7 cellular contexts compared by ENCODE assay signal in the genomic region with DNA sequence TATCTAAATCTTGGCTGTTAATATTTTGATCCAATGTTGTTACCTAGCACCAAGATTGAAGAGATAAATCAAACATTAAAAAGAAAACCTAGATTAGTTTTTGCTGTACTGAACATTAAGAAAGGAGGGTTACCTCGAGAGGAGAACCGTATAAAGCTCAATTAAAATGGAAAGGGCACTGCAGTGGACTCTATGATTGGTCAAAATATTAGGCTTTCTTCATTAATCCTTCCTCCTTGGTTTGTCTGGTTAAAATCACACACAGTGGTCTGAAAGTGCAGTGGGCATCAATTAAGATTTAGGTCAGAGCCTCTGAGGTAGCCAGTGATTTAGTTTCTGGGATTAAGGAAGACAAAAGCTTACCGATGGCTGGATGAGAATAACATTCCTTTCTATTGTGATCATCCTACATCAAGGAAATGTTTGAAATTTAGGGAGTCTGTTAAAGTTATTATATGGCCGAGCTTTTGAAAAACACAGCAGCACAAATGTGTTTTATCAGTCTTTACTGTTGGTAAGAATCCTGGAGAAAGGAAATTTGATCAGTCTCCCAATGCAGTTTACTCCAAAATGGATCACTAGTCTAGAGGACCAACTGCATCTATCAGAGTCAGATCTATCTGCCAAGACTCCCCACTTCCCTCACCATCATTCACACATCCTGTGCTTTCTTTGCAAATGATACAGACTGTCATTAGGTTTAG.
DNase-seq lines count a peak whose midpoint lies in the region; ATAC-seq and TF ChIP-seq lines count a peak whose summit lies in the region.

No MANE protein-coding gene starts in this region.

- H3K27ac ChIP-seq in spleen = peak overlapping the region in 7 of 8 donors; percentile 39 to 90 (median 69)

- no peak for TF ChIP-seq POLR2A in spleen (IDR thresholded peaks at IDR 0.05)

- no peaks in the 10 kb centered on the region for H3K27me3 ChIP-seq in spleen (replicated peaks in 1 of 7)

- no peak for TF ChIP-seq CTCF in fibroblast of the aortic adventitia (IDR thresholded peaks at IDR 0.05; ENCODE audit: insufficient read depth, low read length)
- no peak for TF ChIP-seq CTCF in spleen (IDR thresholded peaks at IDR 0.05 in 8 of 11, conservative IDR thresholded peaks at IDR 0.05 in 3 of 11)

- peaks cover 33 to 100% (median 75%) of the 10 kb centered on the region in 6 donors for H3K4me1 ChIP-seq in spleen

- H3K36me3 ChIP-seq in spleen = peaks cover 0 to 30% (median 0%) of the 10 kb centered on the region in 6 donors

- H3K4me3 ChIP-seq in fibroblast of the aortic adventitia (ENCODE audit: low read depth, low read length) (no peak overlapping the region), spleen (peak overlapping the region in 1 of 8 donors; percentile 33)

- DNase-seq in fibroblast of the aortic adventitia (ENCODE audit: low read depth) (peak; percentile 8), spleen (no peak), middle frontal gyrus (ENCODE audit: extremely low spot score, low spot score) (no peak), CD1c-positive myeloid dendritic cell (ENCODE audit: extremely low spot score) (no peak)

- 79 to 87% (median 85%) methylated on average over 4 of the region's 4 CpGs for WGBS in spleen, 5 donors

- ATAC-seq in GM21423 (IDR thresholded peaks at IDR 0.05; ENCODE audit: unreplicated experiment) (peak; percentile 33), SK-N-SH treated with all-trans-retinoic acid at 6 μM for 48 hours (peak; percentile 73), GM18868 (IDR thresholded peaks at IDR 0.05; ENCODE audit: unreplicated experiment) (no peak)

- H3K9me3 ChIP-seq in spleen = no peaks in the 10 kb centered on the region

- intact Hi-C loops in spleen (cut with DNase I; ENCODE audit: low total_unique reads) = no loop called here

TF ChIP-seq in SK-N-SH treated with all-trans-retinoic acid at 6 μM for 48 hours, 23 proteins besides CTCF, POLR2A, EP300 and RAD21:
- TF ChIP-seq TOX (CRISPR knock-in tag; IDR thresholded peaks at IDR 0.05; ENCODE audit: borderline replicate concordance) = no peak
- TF ChIP-seq ISL1 (CRISPR knock-in tag; IDR thresholded peaks at IDR 0.05) = peak; percentile 59
- no peak for TF ChIP-seq ZNF565 (CRISPR knock-in tag; conservative IDR thresholded peaks at IDR 0.05; ENCODE audit: low read depth)
